In genomic region chr16:66542396-66542795, GRCh38 we compare ENCODE assay signal across 34 cellular contexts. TPM values are rescaled to one million over a fixed set of nuclear protein-coding genes. Genes with fewer than 3 reads are reported as not detected.
"Had no signal": no experiment of that assay in that cellular context is flagged by ENCODE, and none has a peak within 500 bp of the region (broad histone marks: within the 10 kb centered on the region; RNA-seq: fewer than 3 reads in every experiment).

No MANE protein-coding gene starts in this region.

- H3K4me1 Mint-ChIP-seq: nephron progenitor cell had no signal

- DNase-seq: activated CD4-positive, alpha-beta T cell treated with anti-CD3 and anti-CD28 coated beads for 4 hours; activated CD4-positive, alpha-beta T cell treated with anti-CD3 and anti-CD28 coated beads, Interleukin-2, amount 50 U/mL, for 4 hours; activated naive CD4-positive, alpha-beta T cell treated with anti-CD3 and anti-CD28 coated beads for 36 hours; activated naive CD8-positive, alpha-beta T cell treated with anti-CD3 and anti-CD28 coated beads for 36 hours; activated T-cell treated with anti-CD3 and anti-CD28 coated beads, Interleukin-2, amount 50 U/mL, for 4 hours; brain microvascular endothelial cell; cortex of kidney; effector memory CD8-positive, alpha-beta T cell; islet precursor cell; left cardiac atrium; left ventricle myocardium superior; nephron progenitor cell; ovary; retina; stimulated activated CD4-positive, alpha-beta T cell treated with anti-CD3 and anti-CD28 coated beads, Interleukin-12 subunit alpha, Interleukin-12 subunit beta, amount 100 ng/mL, for 4 hours; stimulated activated CD4-positive, alpha-beta T cell treated with anti-CD3 and anti-CD28 coated beads, Interleukin-4, amount 100 ng/mL, for 1 hour; stimulated activated naive CD8-positive, alpha-beta T cell treated with anti-CD3 and anti-CD28 coated beads, Interleukin-15, Interleukin-2, amounts not matched to agents 100 U/mL and 50 U/mL, for 24 hours; substantia nigra; T-helper 1 cell; uterus had no signal

- H3K4me3 Mint-ChIP-seq: activated naive CD4-positive, alpha-beta T cell treated with anti-CD3 and anti-CD28 coated beads for 36 hours; activated naive CD8-positive, alpha-beta T cell treated with anti-CD3 and anti-CD28 coated beads for 36 hours; activated T-cell treated with anti-CD3 and anti-CD28 coated beads, Interleukin-2, amount 50 U/mL, for 4 hours; effector memory CD8-positive, alpha-beta T cell; nephron progenitor cell; T-helper 2 cell treated with Interferon-gamma antibody and Interleukin-4, amounts not matched to agents 5 μg/mL and 100 μg/mL, for 36 hours; type B pancreatic cell had no signal

- H2AFZ ChIP-seq: hepatocyte had no signal

- H3K9me3 ChIP-seq: gastroesophageal sphincter, ovary, prostate gland, uterus had no signal

- H3K27me3 ChIP-seq: brain microvascular endothelial cell, gastroesophageal sphincter, hepatocyte, ovary, uterus had no signal

- ATAC-seq: activated T-cell treated with anti-CD3 and anti-CD28 coated beads, Interleukin-2, amount 50 U/mL, for 4 hours; effector memory CD8-positive, alpha-beta T cell; gastroesophageal sphincter; sciatic nerve; stimulated activated naive CD8-positive, alpha-beta T cell treated with anti-CD3 and anti-CD28 coated beads, Interleukin-15, Interleukin-2, amounts not matched to agents 100 U/mL and 50 U/mL, for 24 hours had no signal

- H3K4me2 ChIP-seq: hepatocyte had no signal

- H3K27ac ChIP-seq: brain microvascular endothelial cell, gastroesophageal sphincter, hepatocyte, ovary, prostate gland, uterus had no signal

- H3K27ac Mint-ChIP-seq: activated naive CD4-positive, alpha-beta T cell treated with anti-CD3 and anti-CD28 coated beads for 36 hours; activated naive CD8-positive, alpha-beta T cell treated with anti-CD3 and anti-CD28 coated beads for 36 hours; effector memory CD8-positive, alpha-beta T cell; T-helper 2 cell treated with Interferon-gamma antibody and Interleukin-4, amounts not matched to agents 5 μg/mL and 100 μg/mL, for 36 hours; type B pancreatic cell had no signal

- H3K4me3 ChIP-seq: gastroesophageal sphincter, hepatocyte, ovary, prostate gland, skin epidermis, uterus had no signal

- FAIRE-seq: astrocyte, endothelial cell of umbilical vein had no signal

- H3K27me3 Mint-ChIP-seq: activated naive CD8-positive, alpha-beta T cell treated with anti-CD3 and anti-CD28 coated beads for 36 hours; effector memory CD8-positive, alpha-beta T cell; type B pancreatic cell had no signal

- H3K36me3 ChIP-seq: ovary, prostate gland, uterus had no signal

- H3K79me2 ChIP-seq: hepatocyte had no signal

- H3K4me1 ChIP-seq: prostate gland, uterus had no signal

- H3K9me3 Mint-ChIP-seq: activated naive CD4-positive, alpha-beta T cell treated with anti-CD3 and anti-CD28 coated beads for 36 hours; activated naive CD8-positive, alpha-beta T cell treated with anti-CD3 and anti-CD28 coated beads for 36 hours; activated T-cell treated with anti-CD3 and anti-CD28 coated beads, Interleukin-2, amount 50 U/mL, for 4 hours; effector memory CD8-positive, alpha-beta T cell; nephron progenitor cell; T-helper 2 cell treated with Interferon-gamma antibody and Interleukin-4, amounts not matched to agents 5 μg/mL and 100 μg/mL, for 36 hours; type B pancreatic cell had no signal

RNA-seq across cellular contexts. Expression of gene CMTM2, which starts 36.9 kb away (rescaled TPM):
- total RNA-seq: activated naive CD4-positive, alpha-beta T cell treated with anti-CD3 and anti-CD28 coated beads for 36 hours; activated naive CD8-positive, alpha-beta T cell treated with anti-CD3 and anti-CD28 coated beads for 36 hours; activated T-cell treated with anti-CD3 and anti-CD28 coated beads, Interleukin-2, amount 50 U/mL, for 4 hours; astrocyte; chondrocyte; endothelial cell of umbilical vein; fibroblast of lung; fibroblast of villous mesenchyme; gastroesophageal sphincter; hepatocyte; left ventricle myocardium superior; lung microvascular endothelial cell; mucosa of gallbladder had no signal
- polyA plus RNA-seq: endothelial cell of umbilical vein, fibroblast of lung had no signal
